11 cellular contexts compared by ENCODE assay signal in the genomic region with DNA sequence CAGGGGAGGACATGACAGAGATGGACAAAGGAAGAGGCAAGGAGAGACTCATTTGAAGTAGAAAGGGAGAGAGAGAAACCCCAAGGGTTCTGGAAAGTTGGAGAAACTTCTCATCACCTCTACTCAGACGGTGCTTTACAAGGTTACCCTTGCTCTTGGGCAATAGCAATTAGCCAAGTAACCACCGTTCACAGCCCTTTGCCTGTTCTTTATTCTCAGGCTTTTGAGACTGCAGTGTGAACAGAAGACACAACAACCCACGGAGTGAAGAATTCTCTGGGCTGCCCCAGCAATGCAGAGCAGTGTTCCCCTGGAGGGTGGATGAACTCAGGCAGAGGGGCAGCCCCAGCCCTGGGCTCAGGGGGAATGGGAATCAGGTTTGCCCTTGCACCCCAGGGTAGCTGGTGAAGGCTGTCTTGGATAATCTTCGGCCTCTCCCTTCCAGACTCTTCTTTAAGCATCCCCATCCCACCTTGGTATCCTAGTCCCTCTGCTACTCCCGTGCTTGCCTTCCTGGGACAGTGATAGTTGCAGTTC.
DNase-seq lines count a peak whose midpoint lies in the region; ATAC-seq, FAIRE-seq and TF ChIP-seq lines count a peak whose summit lies in the region.
"Had no signal": no experiment of that assay in that cellular context is flagged by ENCODE, and none has a peak within 500 bp of the region (broad histone marks: within the 10 kb centered on the region; RNA-seq: fewer than 3 reads in every experiment).

No MANE protein-coding gene starts in this region.

- H3K27me3 ChIP-seq in SK-N-SH (ENCODE audit: insufficient read depth) (no peaks in the 10 kb centered on the region), parathyroid adenoma (ENCODE audit: control insufficient read depth, insufficient read depth, low read length) (no peaks in the 10 kb centered on the region)

- H3K27ac ChIP-seq in A549 (peak overlapping the region; percentile 97 to 99), SK-N-SH (ENCODE audit: low read depth in 2 of 2, low read length in 1 of 2) (peak overlapping the region; percentile 92 to 99), parathyroid adenoma (peak overlapping the region; percentile 88)

- H3K79me2 ChIP-seq in SK-N-SH (ENCODE audit: insufficient read depth) (peaks cover 5% of the 10 kb centered on the region; the same call in 1 of the 2 replicates), parathyroid adenoma (no peaks in the 10 kb centered on the region)

- peaks cover 51% of the 10 kb centered on the region for H3F3A ChIP-seq in SK-N-SH (replicated peaks; ENCODE audit: insufficient read depth)

- TF ChIP-seq CTCF in A549 (IDR thresholded peaks at IDR 0.05): no peak
- no peak for TF ChIP-seq CTCF in SK-N-SH (IDR thresholded peaks at IDR 0.05)
- no peak for TF ChIP-seq CTCF in parathyroid adenoma (IDR thresholded peaks at IDR 0.05)

- H3K9me2 ChIP-seq in SK-N-SH: no peaks in the 10 kb centered on the region

- H2AFZ ChIP-seq in SK-N-SH (ENCODE audit: low read depth) (peak overlapping the region; percentile 39; the same call in 1 of the 2 replicates), parathyroid adenoma (peak overlapping the region; percentile 87)

- 86% methylated on average over 5 of the region's 5 CpGs for whole genome bisulfite sequencing in A549 (ENCODE audit: missing lambda C conversion rate)
- WGBS in SK-N-SH (ENCODE audit: low lambda C conversion rate): 78% methylated on average over 5 of the region's 5 CpGs

- no peak for DNase-seq in A549 (ENCODE audit: low read depth in 1 of 2, low spot score in 1 of 2)
- DNase-seq in SK-N-SH: no peak
- DNase-seq in fibroblast of peridontal ligament (ENCODE audit: extremely low read depth): peak; percentile 20
- DNase-seq in AG20443 (ENCODE audit: low spot score): no peak
- DNase-seq in NCI-H82 (lab: John Stamatoyannopoulos, UW): no peak
- no peak for DNase-seq in activated T-cell treated with anti-CD3 and anti-CD28 coated beads, Interleukin-2, amount 50 U/mL, for 1 hour
- no peak for DNase-seq in NCI-H1436 treated with DMSO at 0.1 percent for 48 hours (lab: John Stamatoyannopoulos, UW)
- DNase-seq: activated CD4-positive, alpha-beta T cell treated with anti-CD3 and anti-CD28 coated beads for 48 hours; activated gamma-delta T cell treated with Interleukin-2 at 50 U/mL for 16 hours; occipital lobe had no signal

- TF ChIP-seq RAD21 in A549 (conservative IDR thresholded peaks at IDR 0.05 in 1 of 2, IDR thresholded peaks at IDR 0.05 in 1 of 2): no peak
- TF ChIP-seq RAD21 in SK-N-SH (IDR thresholded peaks at IDR 0.05; ENCODE audit: low read length): no peak

- H3K4me3 ChIP-seq in A549 (no peak overlapping the region), SK-N-SH (ENCODE audit: low read depth in 2 of 2, low read length in 1 of 2) (no peak overlapping the region), parathyroid adenoma (ENCODE audit: low read depth, low read length) (no peak overlapping the region)

- peak in 1 of 2 experiments; percentile 1; a peak in 2 of 6 replicates for ATAC-seq in A549

- H3K9me3 ChIP-seq in A549: no peaks in the 10 kb centered on the region
- H3K9me3 ChIP-seq in SK-N-SH: no peaks in the 10 kb centered on the region
- no peaks in the 10 kb centered on the region for H3K9me3 ChIP-seq in parathyroid adenoma (ENCODE audit: control insufficient read depth, low read length)

- FAIRE-seq in A549 (lab: Jason Lieb, UNC): no peak

- TF ChIP-seq EP300 in A549 (IDR thresholded peaks at IDR 0.05) (no peak), SK-N-SH (IDR thresholded peaks at IDR 0.05; ENCODE audit: borderline replicate concordance in 1 of 2, low read depth in 1 of 2, low read length in 1 of 2) (no peak)

- no peaks in the 10 kb centered on the region for H3K36me3 ChIP-seq in SK-N-SH (replicated peaks in 1 of 2; ENCODE audit: control insufficient read depth in 1 of 2, insufficient read depth in 2 of 2, low read length in 1 of 2)
- H3K36me3 ChIP-seq in parathyroid adenoma (ENCODE audit: control insufficient read depth, insufficient read depth, low read length): no peaks in the 10 kb centered on the region

- H4K20me1 ChIP-seq in SK-N-SH (ENCODE audit: insufficient read depth): no peaks in the 10 kb centered on the region

- no peak for TF ChIP-seq POLR2A in A549 (IDR thresholded peaks at IDR 0.05; ENCODE audit: low read length)

- POLR2A ChIA-PET in A549 (lab: Yijun Ruan, JAX): no interaction called here
- POLR2A ChIA-PET in SK-N-SH (lab: Yijun Ruan, JAX): no interaction called here

- H3K4me2 ChIP-seq in A549: peak overlapping the region; percentile 62
- H3K4me2 ChIP-seq in SK-N-SH: peak overlapping the region; percentile 64
- no peak overlapping the region for H3K4me2 ChIP-seq in parathyroid adenoma (ENCODE audit: low read length)

- H3K4me1 ChIP-seq in A549 (peaks cover 61% of the 10 kb centered on the region), SK-N-SH (ENCODE audit: control insufficient read depth in 1 of 2, insufficient read depth in 2 of 2, low read depth in 1 of 2, low read length in 1 of 2) (peaks cover 57 to 63% of the 10 kb centered on the region in 2 experiments), parathyroid adenoma (peaks cover 44% of the 10 kb centered on the region)

- CTCF ChIA-PET in A549 (lab: Yijun Ruan, JAX) (interaction anchor here (1.4 to 2.6 kb wide), 4 partner anchors 10 to 70 kb away, joined by 3 to 8 read pairs (median 4); no protein-coding TSS in a partner anchor), SK-N-SH (lab: Yijun Ruan, JAX) (interaction anchor here (0.8 to 2.0 kb wide), 5 partner anchors 14 to 664 kb away, joined by 3 to 8 read pairs (median 5); no protein-coding TSS in a partner anchor)

- peak overlapping the region; percentile 72 for H3K9ac ChIP-seq in SK-N-SH
- no peak overlapping the region for H3K9ac ChIP-seq in parathyroid adenoma

TF ChIP-seq in A549, 52 proteins besides CTCF, POLR2A, EP300 and RAD21:
- TF ChIP-seq RFX5 (IDR thresholded peaks at IDR 0.05) (no peak), EHF (CRISPR knock-in tag; IDR thresholded peaks at IDR 0.05) (no peak), HOXB5 (CRISPR knock-in tag; IDR thresholded peaks at IDR 0.05) (no peak), RNF2 (IDR thresholded peaks at IDR 0.05; ENCODE audit: borderline replicate concordance, low read depth) (no peak), KDM1A (IDR thresholded peaks at IDR 0.05; ENCODE audit: low read depth) (no peak), CEBPB (IDR thresholded peaks at IDR 0.05) (no peak)
- TF ChIP-seq, protein P1, sequence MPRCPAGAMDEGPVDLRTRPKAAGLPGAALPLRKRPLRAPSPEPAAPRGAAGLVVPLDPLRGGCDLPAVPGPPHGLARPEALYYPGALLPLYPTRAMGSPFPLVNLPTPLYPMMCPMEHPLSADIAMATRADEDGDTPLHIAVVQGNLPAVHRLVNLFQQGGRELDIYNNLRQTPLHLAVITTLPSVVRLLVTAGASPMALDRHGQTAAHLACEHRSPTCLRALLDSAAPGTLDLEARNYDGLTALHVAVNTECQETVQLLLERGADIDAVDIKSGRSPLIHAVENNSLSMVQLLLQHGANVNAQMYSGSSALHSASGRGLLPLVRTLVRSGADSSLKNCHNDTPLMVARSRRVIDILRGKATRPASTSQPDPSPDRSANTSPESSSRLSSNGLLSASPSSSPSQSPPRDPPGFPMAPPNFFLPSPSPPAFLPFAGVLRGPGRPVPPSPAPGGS (IDR thresholded peaks at IDR 0.05): no peak

TF ChIP-seq in SK-N-SH, 30 proteins besides CTCF, POLR2A, EP300 and RAD21:
- TF ChIP-seq NRF1 (IDR thresholded peaks at IDR 0.05; ENCODE audit: low read depth, low read length): no peak
- TF ChIP-seq SMC3 (IDR thresholded peaks at IDR 0.05; ENCODE audit: low read depth, low read length): no peak
- TF ChIP-seq REST (IDR thresholded peaks at IDR 0.05; ENCODE audit: low read depth, low read length): no peak
- no peak for TF ChIP-seq RCOR1 (IDR thresholded peaks at IDR 0.05; ENCODE audit: low read length)
- TF ChIP-seq FOSL2 (IDR thresholded peaks at IDR 0.05; ENCODE audit: borderline replicate concordance, low read depth): no peak
- TF ChIP-seq USF1 (IDR thresholded peaks at IDR 0.05; ENCODE audit: borderline replicate concordance, low read depth): no peak
